In the genomic region with DNA sequence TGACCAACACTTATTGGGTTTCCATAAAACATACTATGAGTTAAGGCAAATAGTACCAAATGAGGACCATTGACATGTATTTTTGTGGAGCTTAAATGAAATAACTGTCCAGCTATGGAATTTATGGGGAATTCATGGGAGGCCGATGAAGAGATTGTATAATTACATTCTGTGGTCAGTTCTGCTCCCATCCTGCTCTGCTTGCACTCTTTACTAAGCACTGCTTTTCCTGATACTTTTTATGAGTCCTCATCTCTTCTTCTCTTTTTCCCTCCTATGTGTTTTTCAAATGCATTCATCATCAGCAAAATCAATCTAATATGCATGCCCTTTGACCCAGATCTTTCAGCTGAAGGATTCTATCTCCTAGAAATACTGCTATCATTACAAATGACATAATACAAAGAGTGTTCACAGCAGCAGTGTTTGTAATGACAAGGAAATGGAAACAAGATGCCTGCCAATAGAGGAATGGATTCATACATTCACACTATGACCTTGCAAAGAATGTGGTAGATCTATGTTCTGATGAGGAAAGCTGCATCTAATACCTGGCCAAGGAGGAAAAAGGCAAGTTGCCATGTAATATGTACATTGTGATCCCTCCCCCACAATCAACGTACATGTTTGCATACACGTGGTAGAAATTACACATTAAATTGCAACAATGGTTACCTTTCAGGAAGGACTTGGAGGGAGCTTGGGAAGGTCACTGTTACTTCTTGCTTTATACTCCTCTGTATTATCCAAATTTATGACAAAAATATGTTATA, we compare ENCODE assay signal across 1 cellular context.
TF ChIP-seq lines count a peak whose summit lies in the region.

No MANE protein-coding gene starts in this region.

TF ChIP-seq in HepG2, 621 proteins besides CTCF, POLR2A, EP300 and RAD21 (continued from another document):
- TF ChIP-seq, protein P1, sequence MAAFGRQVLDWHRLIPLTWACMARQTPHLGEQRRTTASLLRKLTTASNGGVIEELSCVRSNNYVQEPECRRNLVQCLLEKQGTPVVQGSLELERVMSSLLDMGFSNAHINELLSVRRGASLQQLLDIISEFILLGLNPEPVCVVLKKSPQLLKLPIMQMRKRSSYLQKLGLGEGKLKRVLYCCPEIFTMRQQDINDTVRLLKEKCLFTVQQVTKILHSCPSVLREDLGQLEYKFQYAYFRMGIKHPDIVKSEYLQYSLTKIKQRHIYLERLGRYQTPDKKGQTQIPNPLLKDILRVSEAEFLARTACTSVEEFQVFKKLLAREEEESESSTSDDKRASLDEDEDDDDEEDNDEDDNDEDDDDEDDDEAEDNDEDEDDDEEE (CRISPR knock-in tag; IDR thresholded peaks at IDR 0.05) = no peak
- TF ChIP-seq ZNF350 (CRISPR knock-in tag; IDR thresholded peaks at IDR 0.05; ENCODE audit: borderline replicate concordance, low read depth) (no peak), NFE2L1 (CRISPR knock-in tag; IDR thresholded peaks at IDR 0.05; ENCODE audit: borderline replicate concordance) (no peak), MED1 (CRISPR knock-in tag; IDR thresholded peaks at IDR 0.05) (no peak)
